Comparison of ENCODE assay signal across 8 cellular contexts in the genomic region with DNA sequence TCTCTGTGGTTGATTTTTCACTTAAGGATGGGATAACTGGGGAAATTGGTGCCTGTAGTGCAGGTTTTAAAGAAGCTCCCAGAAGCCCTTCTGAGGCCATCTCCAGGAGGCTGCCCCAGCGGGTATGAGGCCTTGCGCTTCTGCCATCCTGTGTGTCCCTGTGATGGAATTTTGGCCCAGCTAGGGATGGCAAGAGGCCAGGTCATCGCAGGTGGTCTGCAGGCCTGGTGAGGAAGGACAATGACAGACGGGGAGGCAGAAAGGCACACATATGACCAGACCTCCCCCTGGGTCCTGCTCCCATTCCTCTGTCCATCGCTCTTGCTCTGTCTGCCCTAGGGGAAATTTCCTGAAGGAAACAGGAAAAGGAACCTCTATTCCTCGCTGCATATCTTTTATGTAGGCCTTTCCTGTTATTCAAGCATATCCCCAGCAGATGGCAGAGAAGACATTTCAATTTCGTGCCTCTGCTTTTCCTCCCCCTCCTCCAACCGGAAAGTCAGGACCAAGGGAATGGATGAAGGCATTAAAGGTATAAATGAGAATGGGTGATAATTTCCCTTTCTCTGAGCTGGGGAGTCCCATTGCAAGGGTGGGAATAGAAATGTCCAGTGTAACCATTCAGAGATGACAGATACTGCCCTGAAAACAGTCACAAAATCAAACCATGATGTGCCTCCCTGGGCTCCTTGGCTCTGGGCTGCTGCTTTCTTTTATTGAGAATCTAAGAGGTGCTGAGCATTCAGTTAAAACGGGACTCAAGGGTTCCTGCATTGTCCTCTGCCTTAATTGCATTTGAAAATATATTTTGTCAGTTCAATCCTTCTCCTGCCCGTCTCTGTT. TPM values are rescaled to one million over a fixed set of nuclear protein-coding genes. Genes with fewer than 3 reads are reported as not detected.
DNase-seq lines count a peak whose midpoint lies in the region; ATAC-seq and TF ChIP-seq lines count a peak whose summit lies in the region.

No MANE protein-coding gene starts in this region.

- TF ChIP-seq CTCF in GM10266 (IDR thresholded peaks at IDR 0.05; ENCODE audit: control insufficient read depth, insufficient read depth, low read depth, missing control alignments) (peak; percentile 71), OCI-LY3 (IDR thresholded peaks at IDR 0.05; ENCODE audit: low read depth, low read length) (peak; percentile 51), epithelial cell of proximal tubule (conservative IDR thresholded peaks at IDR 0.05; ENCODE audit: low read depth, low read length) (peak; percentile 72)

- peaks cover 20% of the 10 kb centered on the region for H3K27me3 ChIP-seq in OCI-LY3 (ENCODE audit: low read depth, low read length)
- H3K27me3 ChIP-seq in naive thymus-derived CD4-positive, alpha-beta T cell (ENCODE audit: control insufficient read depth in 2 of 2, insufficient read depth in 2 of 2, low read length in 2 of 2) = no peaks in the 10 kb centered on the region

- no peaks in the 10 kb centered on the region for H4K20me1 ChIP-seq in OCI-LY3 (ENCODE audit: insufficient read depth, low read length)

- H3K4me1 ChIP-seq in OCI-LY3 (ENCODE audit: low read length) = peaks cover 13% of the 10 kb centered on the region
- peaks cover 47 to 54% of the 10 kb centered on the region in 2 donors for H3K4me1 ChIP-seq in naive thymus-derived CD4-positive, alpha-beta T cell (ENCODE audit: control insufficient read depth in 2 of 2, insufficient read depth in 2 of 2, low read length in 2 of 2)

- H3K4me3 ChIP-seq in OCI-LY3 (ENCODE audit: low read length) = no peak overlapping the region
- no peak overlapping the region for H3K4me3 ChIP-seq in epithelial cell of proximal tubule (ENCODE audit: low read depth, low read length)
- H3K4me3 ChIP-seq in naive thymus-derived CD4-positive, alpha-beta T cell (ENCODE audit: low read length) = no peak overlapping the region

- ATAC-seq in naive thymus-derived CD4-positive, alpha-beta T cell = no peak

- intact Hi-C loops in naive thymus-derived CD4-positive, alpha-beta T cell (cut with micrococcal nuclease) = loop anchor here (1.0 to 5.0 kb wide), 5 partner anchors 33 to 262 kb away; no protein-coding TSS in a partner anchor

- in situ Hi-C loops in ACHN (cut with HindIII; ENCODE audit: low pct_ligation_motif_present, low pct_unique_long_range_greater_than_20kb, low sequenced_read_pairs) = no loop called here

- peaks cover 21 to 59% (median 51%) of the 10 kb centered on the region in 7 donors for H3K4me1 Mint-ChIP-seq in naive thymus-derived CD4-positive, alpha-beta T cell

- H3K27me3 Mint-ChIP-seq in naive thymus-derived CD4-positive, alpha-beta T cell = peaks cover 4 to 37% (median 8%) of the 10 kb centered on the region in 5 donors

- no peaks in the 10 kb centered on the region for H3K36me3 Mint-ChIP-seq in naive thymus-derived CD4-positive, alpha-beta T cell

- no peaks in the 10 kb centered on the region for H3K36me3 ChIP-seq in OCI-LY3 (replicated peaks; ENCODE audit: low read depth, low read length)
- H3K36me3 ChIP-seq in naive thymus-derived CD4-positive, alpha-beta T cell (ENCODE audit: control insufficient read depth in 2 of 3, insufficient read depth in 3 of 3, low read length in 3 of 3) = no peaks in the 10 kb centered on the region

- peak overlapping the region in 8 of 9 donors; percentile 16 to 95 (median 82) for H3K27ac Mint-ChIP-seq in naive thymus-derived CD4-positive, alpha-beta T cell

- no peak overlapping the region for H3K4me2 ChIP-seq in OCI-LY3 (ENCODE audit: low read length)

- no peak overlapping the region for H2AFZ ChIP-seq in OCI-LY3 (ENCODE audit: low read depth, low read length)

- no peak overlapping the region for H3K27ac ChIP-seq in OCI-LY3 (ENCODE audit: low read length)
- H3K27ac ChIP-seq in naive thymus-derived CD4-positive, alpha-beta T cell (ENCODE audit: low read depth, low read length) = peak overlapping the region; percentile 2

- no peak overlapping the region for H3K9ac ChIP-seq in OCI-LY3 (ENCODE audit: low read length)

- H3K79me2 ChIP-seq in OCI-LY3 (ENCODE audit: low read length) = no peaks in the 10 kb centered on the region

- peak overlapping the region in 6 of 10 donors; percentile 20 to 77 (median 42) for H3K4me3 Mint-ChIP-seq in naive thymus-derived CD4-positive, alpha-beta T cell

- no peaks in the 10 kb centered on the region for H3K9me3 ChIP-seq in OCI-LY3 (ENCODE audit: insufficient read depth, low read length)
- H3K9me3 ChIP-seq in naive thymus-derived CD4-positive, alpha-beta T cell (ENCODE audit: control insufficient read depth in 2 of 3, low read length in 3 of 3) = no peaks in the 10 kb centered on the region

- CTCF ChIA-PET in naive thymus-derived CD4-positive, alpha-beta T cell (lab: Charles Lee) = interaction anchor here (0.7 to 2.4 kb wide), 13 partner anchors 9 to 137 kb away, joined by 3 to 25 read pairs (median 6); no protein-coding TSS in a partner anchor

- H3K9me3 Mint-ChIP-seq in naive thymus-derived CD4-positive, alpha-beta T cell = peaks cover 0 to 5% (median 0%) of the 10 kb centered on the region in 11 donors

- POLR2A ChIA-PET in naive thymus-derived CD4-positive, alpha-beta T cell (lab: Charles Lee) = interaction anchor here (0.8 to 1.7 kb wide), 6 partner anchors 11 to 259 kb away, joined by 4 to 10 read pairs (median 4); no protein-coding TSS in a partner anchor

- DNase-seq in ACHN (peak; percentile 55), GM10266 (ENCODE audit: extremely low spot score) (no peak), epithelial cell of proximal tubule (ENCODE audit: low read depth) (no peak), GF-D8 (lab: John Stamatoyannopoulos, UW) (no peak), activated gamma-delta T cell (lab: John Stamatoyannopoulos, UW) (no peak)
- DNase-seq in naive thymus-derived CD4-positive, alpha-beta T cell = peak in 4 of 9 donors; percentile 41 to 60 (median 43)
- no peak for DNase-seq in activated CD4-positive, alpha-beta T cell treated with anti-CD3 and anti-CD28 coated beads, Interleukin-2, amount 50 U/mL, for 1 hour

RNA-seq across cellular contexts. Expression of gene HLA-F, which starts 17.6 kb away (rescaled TPM):
- total RNA-seq in epithelial cell of proximal tubule = 2.5 and 2.8 TPM in 2 replicates
- 100 to 1,000 TPM; 502 to 678 (median 522) TPM for total RNA-seq in naive thymus-derived CD4-positive, alpha-beta T cell
- 100 to 1,000 TPM; 348 to 498 TPM for polyA plus RNA-seq in naive thymus-derived CD4-positive, alpha-beta T cell

RNA-seq across cellular contexts. Expression of gene ZFP57, which starts 24.7 kb away (rescaled TPM):
- total RNA-seq in epithelial cell of proximal tubule = 0.12 and 1.4 TPM in 2 replicates
- 1 to 10 TPM in 2 of 5 experiments, not detected in 3; 1.7 to 2.3 TPM for total RNA-seq in naive thymus-derived CD4-positive, alpha-beta T cell
- 1 to 10 TPM in 1 of 2 donors, not detected in 1; 3.3 TPM for polyA plus RNA-seq in naive thymus-derived CD4-positive, alpha-beta T cell

RNA-seq across cellular contexts. Expression of gene MOG, which starts 48.7 kb away (rescaled TPM):
- total RNA-seq in epithelial cell of proximal tubule = not detected in 2 replicates
- not detected for total RNA-seq in naive thymus-derived CD4-positive, alpha-beta T cell
- polyA plus RNA-seq in naive thymus-derived CD4-positive, alpha-beta T cell = not detected

Comparison
In these comparisons a context has a peak if more than half of its experiments do, and no peak if none do; other contexts are left out.
1. RNA of gene HLA-F, which starts 17.6 kb away (total RNA-seq): 502 to 678 TPM in naive thymus-derived CD4-positive, alpha-beta T cell; 2.5 to 2.8 TPM in epithelial cell of proximal tubule; every median in the first group is over 100 times any median in the second.
2. Peak in every context shown above with its lines, with median percentiles within 50 percentile points of each other: CTCF ChIP-seq.